Comparison of ENCODE assay signal across 25 cellular contexts in genomic region chr4:105784761-105785160, GRCh38.
"Had no signal": no experiment of that assay in that cellular context is flagged by ENCODE, and none has a peak within 500 bp of the region (broad histone marks: within the 10 kb centered on the region; RNA-seq: fewer than 3 reads in every experiment).

No MANE protein-coding gene starts in this region.

- DNase-seq: cortex of kidney; effector memory CD8-positive, alpha-beta T cell; erythroblast; esophagus squamous epithelium; foreskin melanocyte; glutamatergic neuron; kidney; left lung; lower lobe of right lung; naive thymus-derived CD8-positive, alpha-beta T cell; nephron progenitor cell; nucleus accumbens; ovary; posterior cingulate gyrus; retina; sigmoid colon; stimulated activated CD4-positive, alpha-beta T cell treated with anti-CD3 and anti-CD28 coated beads, Interleukin-2, amount 100 ng/mL, for 24 hours; stimulated activated CD4-positive, alpha-beta T cell treated with anti-CD3 and anti-CD28 coated beads, Interleukin-4, amount 100 ng/mL, for 24 hours; stimulated activated naive CD4-positive, alpha-beta T cell treated with Interleukin-2 at 50 U/mL for 16 hours; stomach; thyroid gland; trophoblast cell had no signal

- H3K36me3 ChIP-seq: esophagus squamous epithelium, left lung, lower lobe of right lung, ovary, sigmoid colon, stomach, thyroid gland, vagina had no signal

- H3K27me3 ChIP-seq: esophagus squamous epithelium, left lung, ovary, sigmoid colon, stomach, thyroid gland, vagina had no signal

- H3K4me1 ChIP-seq: esophagus squamous epithelium, left lung, lower lobe of right lung, stomach, thyroid gland, vagina had no signal

- H3K9me3 ChIP-seq: esophagus squamous epithelium, left lung, lower lobe of right lung, ovary, sigmoid colon, stomach, thyroid gland, vagina had no signal

- H3K4me3 ChIP-seq: esophagus squamous epithelium, left lung, lower lobe of right lung, ovary, sigmoid colon, stomach, thyroid gland, vagina had no signal

- ATAC-seq: effector memory CD8-positive, alpha-beta T cell; left lung; lower lobe of right lung; naive thymus-derived CD8-positive, alpha-beta T cell; stimulated activated effector memory CD8-positive, alpha-beta T cell treated with anti-CD3 and anti-CD28 coated beads, Interleukin-12 subunit alpha, Interleukin-12 subunit beta, amount 100 ng/mL, for 72 hours had no signal

- H3K27ac ChIP-seq: esophagus squamous epithelium, left lung, lower lobe of right lung, ovary, sigmoid colon, stomach, thyroid gland, vagina had no signal

- FAIRE-seq: endometrium, kidney had no signal
